Comparison of ENCODE assay signal across 1 cellular context in genomic region chr10:98446656-98447221, GRCh38.
TF ChIP-seq lines count a peak whose summit lies in the region.

TSS of gene HPS1 (minus strand) at chr10:98446935. CDS start at chr10:98443240, 3,695 bp downstream.

TF ChIP-seq in HEK293, 187 proteins besides CTCF, POLR2A, EP300 and RAD21 (continued from another document):
- TF ChIP-seq ZNF645 (tag by site-specific recombination; IDR thresholded peaks at IDR 0.05) (no peak), ZBTB7A (tag by site-specific recombination; IDR thresholded peaks at IDR 0.05; ENCODE audit: low read depth) (0 out of 2 replicates have a peak, but pooled peaks have one; percentile 48), ZSCAN18 (tag by site-specific recombination; IDR thresholded peaks at IDR 0.05) (no peak), ZNF530 (tag by site-specific recombination; IDR thresholded peaks at IDR 0.05; ENCODE audit: low read depth) (no peak), ZBTB17 (tag by site-specific recombination; IDR thresholded peaks at IDR 0.05) (no peak; the same call in 1 of the 2 replicates), KLF7 (tag by site-specific recombination; IDR thresholded peaks at IDR 0.05; ENCODE audit: borderline replicate concordance) (peak; percentile 31; the same call in 1 of the 2 replicates), ZNF510 (tag by site-specific recombination; IDR thresholded peaks at IDR 0.05; ENCODE audit: insufficient replicate concordance) (no peak), ZXDB (tag by site-specific recombination; IDR thresholded peaks at IDR 0.05) (peak; percentile 61; the same call in 1 of the 2 replicates), ZIC2 (tag by site-specific recombination; IDR thresholded peaks at IDR 0.05) (no peak), ZSCAN23 (tag by site-specific recombination; IDR thresholded peaks at IDR 0.05) (no peak), ZNF548 (tag by site-specific recombination; IDR thresholded peaks at IDR 0.05) (no peak), KLF8 (tag by site-specific recombination; IDR thresholded peaks at IDR 0.05) (peak; percentile 83; the same call in 1 of the 2 replicates), GLIS2 (tag by site-specific recombination; IDR thresholded peaks at IDR 0.05) (peak; percentile 62), EGR2 (tag by site-specific recombination; IDR thresholded peaks at IDR 0.05; ENCODE audit: low read depth) (peak; percentile 71)
